8 cellular contexts compared by ENCODE assay signal in the genomic region with DNA sequence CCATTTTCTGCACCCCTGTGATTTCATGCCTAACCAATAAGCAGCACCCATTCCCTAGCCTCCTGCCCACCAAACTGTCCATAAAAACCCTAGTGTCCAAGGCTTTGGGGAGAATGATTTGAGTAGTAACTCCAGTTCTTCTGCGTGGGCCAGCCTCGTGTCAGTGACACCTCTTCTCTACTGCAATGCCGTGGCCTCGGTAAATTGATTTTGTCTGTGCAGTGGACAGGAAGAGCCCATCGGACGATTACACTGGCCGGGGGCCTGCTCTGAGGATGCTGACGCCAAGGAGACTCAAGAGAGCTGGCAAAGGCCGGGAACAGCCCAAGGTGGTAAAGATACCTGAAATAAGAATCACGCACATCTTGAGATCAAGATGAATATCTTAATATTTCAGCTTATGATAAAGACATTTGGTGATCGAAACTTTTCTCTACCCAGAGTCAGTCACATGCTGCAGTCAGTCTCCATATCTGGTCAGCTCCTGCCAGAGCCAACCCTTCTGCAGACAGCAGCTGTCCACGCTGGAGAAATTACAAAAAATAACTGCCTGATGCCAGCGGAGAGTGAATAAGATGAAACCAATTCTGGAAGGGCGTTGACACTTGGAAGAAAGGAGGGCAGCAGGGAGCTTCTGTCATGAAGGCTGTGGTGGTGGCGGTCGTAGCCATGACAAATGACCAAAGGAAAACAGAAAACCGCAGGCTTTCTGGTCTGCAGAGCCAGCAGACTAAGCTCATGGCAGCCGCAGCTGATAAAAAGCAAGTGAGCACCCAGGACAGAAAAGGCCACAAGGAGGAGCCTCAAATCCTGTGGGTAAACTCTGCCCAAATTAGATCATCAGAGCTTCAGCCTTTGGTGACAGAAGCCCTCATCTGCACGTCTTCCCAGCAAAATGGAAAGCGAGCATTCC. TPM values are rescaled to one million over a fixed set of nuclear protein-coding genes. Genes with fewer than 3 reads are reported as not detected.
DNase-seq lines count a peak whose midpoint lies in the region; ATAC-seq and TF ChIP-seq lines count a peak whose summit lies in the region.

No MANE protein-coding gene starts in this region.

- H3K4me1 Mint-ChIP-seq in activated CD8-positive, alpha-beta memory T cell treated with anti-CD3 and anti-CD28 coated beads, Interleukin-2, amount 10 ng/mL, durations not matched to agents 7 days and 5 days = peaks cover 43% of the 10 kb centered on the region

- intact Hi-C loops in ascending aorta (cut with DNase I) = no loop called here

- peaks cover 4% of the 10 kb centered on the region for H3K27me3 Mint-ChIP-seq in activated CD8-positive, alpha-beta memory T cell treated with anti-CD3 and anti-CD28 coated beads, Interleukin-2, amount 10 ng/mL, durations not matched to agents 7 days and 5 days

- no peaks in the 10 kb centered on the region for H3K4me1 ChIP-seq in ascending aorta

- no peak overlapping the region for H3K27ac Mint-ChIP-seq in activated CD8-positive, alpha-beta memory T cell treated with anti-CD3 and anti-CD28 coated beads, Interleukin-2, amount 10 ng/mL, durations not matched to agents 7 days and 5 days

- no peak overlapping the region for H3K4me3 ChIP-seq in ascending aorta

- DNase-seq in NCI-H146 (lab: John Stamatoyannopoulos, UW) (peak; percentile 74), NCI-H146 treated with DMSO at 0.1 percent for 48 hours (lab: John Stamatoyannopoulos, UW; ENCODE audit: unreplicated experiment) (no peak), LoVo (ENCODE audit: low spot score) (peak; percentile 49), kidney tubule cell (ENCODE audit: low spot score) (peak; percentile 61), KG1 (lab: John Stamatoyannopoulos, UW) (no peak), ascending aorta (ENCODE audit: low spot score in 2 of 2) (no peak), mucosa of gallbladder (ENCODE audit: low spot score) (no peak)
- peak; percentile 66 for DNase-seq in activated CD8-positive, alpha-beta memory T cell treated with anti-CD3 and anti-CD28 coated beads, Interleukin-2, amount 10 ng/mL, durations not matched to agents 7 days and 5 days

- no peaks in the 10 kb centered on the region for H3K9me3 ChIP-seq in ascending aorta

- no peak overlapping the region for H3K27ac ChIP-seq in ascending aorta

- no peak overlapping the region for H3K4me3 Mint-ChIP-seq in activated CD8-positive, alpha-beta memory T cell treated with anti-CD3 and anti-CD28 coated beads, Interleukin-2, amount 10 ng/mL, durations not matched to agents 7 days and 5 days

- no peak for TF ChIP-seq CTCF in ascending aorta (IDR thresholded peaks at IDR 0.05)

- CTCF ChIA-PET in activated CD8-positive, alpha-beta memory T cell treated with anti-CD3 and anti-CD28 coated beads, Interleukin-2, amount 10 ng/mL, durations not matched to agents 7 days and 5 days (lab: Charles Lee) = interaction anchor here (0.7 to 3.2 kb wide), 20 partner anchors 8 to 321 kb away, joined by 3 to 31 read pairs (median 4); partner anchors contain the start of genes RSPH1 and SLC37A1

- peak; percentile 28 for ATAC-seq in activated CD8-positive, alpha-beta memory T cell treated with anti-CD3 and anti-CD28 coated beads, Interleukin-2, amount 10 ng/mL, durations not matched to agents 7 days and 5 days

- H3K27me3 ChIP-seq in ascending aorta = no peaks in the 10 kb centered on the region

- no peaks in the 10 kb centered on the region for H3K9me3 Mint-ChIP-seq in activated CD8-positive, alpha-beta memory T cell treated with anti-CD3 and anti-CD28 coated beads, Interleukin-2, amount 10 ng/mL, durations not matched to agents 7 days and 5 days (ENCODE audit: low read depth)

- H3K36me3 ChIP-seq in ascending aorta = no peaks in the 10 kb centered on the region

- H3K36me3 Mint-ChIP-seq in activated CD8-positive, alpha-beta memory T cell treated with anti-CD3 and anti-CD28 coated beads, Interleukin-2, amount 10 ng/mL, durations not matched to agents 7 days and 5 days = no peaks in the 10 kb centered on the region

RNA-seq across cellular contexts. Expression of gene RSPH1, which starts 29.1 kb away (rescaled TPM):
- not detected for total RNA-seq in activated CD8-positive, alpha-beta memory T cell treated with anti-CD3 and anti-CD28 coated beads, Interleukin-2, amount 10 ng/mL, durations not matched to agents 7 days and 5 days
- total RNA-seq in ascending aorta = not detected
- 5.6 TPM for total RNA-seq in mucosa of gallbladder

RNA-seq across cellular contexts. Expression of gene SLC37A1, which starts 46.7 kb away (rescaled TPM):
- 10 to 100 TPM; 14.0 to 14.8 TPM for total RNA-seq in activated CD8-positive, alpha-beta memory T cell treated with anti-CD3 and anti-CD28 coated beads, Interleukin-2, amount 10 ng/mL, durations not matched to agents 7 days and 5 days
- total RNA-seq in ascending aorta = 8.7 TPM
- total RNA-seq in mucosa of gallbladder = 56.2 TPM

Comparison
In these comparisons a context has a peak if more than half of its experiments do, and no peak if none do; other contexts are left out.
1. DNase-seq: peak in NCI-H146 (single experiment), LoVo (single experiment), activated CD8-positive, alpha-beta memory T cell treated with anti-CD3 and anti-CD28 coated beads, Interleukin-2, amount 10 ng/mL, durations not matched to agents 7 days and 5 days (single experiment) and kidney tubule cell (single experiment); none in NCI-H146 treated with DMSO at 0.1 percent for 48 hours (single experiment), KG1 (single experiment), ascending aorta (0 of 2) and mucosa of gallbladder (single experiment).